Comparison of ENCODE assay signal across 8 cellular contexts in genomic region chr12:108690799-108691153, GRCh38. TPM values are rescaled to one million over a fixed set of nuclear protein-coding genes. Genes with fewer than 3 reads are reported as not detected.
DNase-seq lines count a peak whose midpoint lies in the region; ATAC-seq lines count a peak whose summit lies in the region.

No MANE protein-coding gene starts in this region.

- H2BK5ac ChIP-seq in mesendoderm (ENCODE audit: low read length) = no peak overlapping the region

- H3K36me3 Mint-ChIP-seq in stimulated activated naive CD8-positive, alpha-beta T cell treated with anti-CD3 and anti-CD28 coated beads, Interleukin-15, Interleukin-2, amounts not matched to agents 100 ng/mL and 50 ng/mL, for 24 hours (ENCODE audit: low read depth) = peaks cover 7% of the 10 kb centered on the region

- no peak overlapping the region for H3K23ac ChIP-seq in mesendoderm (ENCODE audit: low read length)

- H3K18ac ChIP-seq in mesendoderm (ENCODE audit: low read length) = peak overlapping the region; percentile 28

- no peaks in the 10 kb centered on the region for H3K9me3 ChIP-seq in aorta (ENCODE audit: control insufficient read depth, low read length)

- H2AK5ac ChIP-seq in mesendoderm (ENCODE audit: low read length) = no peak overlapping the region

- no peaks in the 10 kb centered on the region for H3K36me3 ChIP-seq in mesendoderm (ENCODE audit: control insufficient read depth, insufficient read depth, low read length)
- H3K36me3 ChIP-seq in aorta (ENCODE audit: control insufficient read depth in 1 of 2, insufficient read depth in 2 of 2, low read length in 1 of 2) = no peaks in the 10 kb centered on the region

- ATAC-seq in stimulated activated naive CD8-positive, alpha-beta T cell treated with anti-CD3 and anti-CD28 coated beads, Interleukin-15, Interleukin-2, amounts not matched to agents 100 U/mL and 50 U/mL, for 24 hours = no peak
- ATAC-seq in aorta (ENCODE audit: low FRiP score) (no peak), GM21528 (IDR thresholded peaks at IDR 0.05; ENCODE audit: low FRiP score, unreplicated experiment) (no peak), HG03045 (IDR thresholded peaks at IDR 0.05; ENCODE audit: unreplicated experiment) (no peak)

- no peak for DNase-seq in stimulated activated naive CD8-positive, alpha-beta T cell treated with anti-CD3 and anti-CD28 coated beads, Interleukin-15, Interleukin-2, amounts not matched to agents 100 U/mL and 50 U/mL, for 24 hours
- no peak for DNase-seq in mesendoderm
- DNase-seq in aorta = no peak
- no peak for DNase-seq in posterior cingulate gyrus

- peaks cover 5% of the 10 kb centered on the region for H3K9me3 Mint-ChIP-seq in stimulated activated naive CD8-positive, alpha-beta T cell treated with anti-CD3 and anti-CD28 coated beads, Interleukin-15, Interleukin-2, amounts not matched to agents 100 ng/mL and 50 ng/mL, for 24 hours

- no peak overlapping the region for H2BK15ac ChIP-seq in mesendoderm (replicated peaks; ENCODE audit: low read depth)

- peaks cover 16% of the 10 kb centered on the region for H3K79me1 ChIP-seq in mesendoderm (ENCODE audit: low read length)

- no peak overlapping the region for H2BK120ac ChIP-seq in mesendoderm (ENCODE audit: low read depth, low read length)

- H3K27ac Mint-ChIP-seq in stimulated activated naive CD8-positive, alpha-beta T cell treated with anti-CD3 and anti-CD28 coated beads, Interleukin-15, Interleukin-2, amounts not matched to agents 100 ng/mL and 50 ng/mL, for 24 hours = peak overlapping the region; percentile 99

- WGBS in mesendoderm (ENCODE audit: extremely low coverage, insufficient coverage, low lambda C conversion rate) = no CpG with 5 or more reads among the region's 2 CpGs
- WGBS in aorta, 2 donors = 5 to 15% methylated on average over 2 of the region's 2 CpGs

- H3K27ac ChIP-seq in angular gyrus (ENCODE audit: low read depth, low read length) (peak overlapping the region; percentile 98), mesendoderm (ENCODE audit: low read depth, low read length) (peak overlapping the region; percentile 42), aorta (ENCODE audit: low read depth in 1 of 2, low read length in 2 of 2) (peak overlapping the region; percentile 87 to 96)

- H3K4me3 Mint-ChIP-seq in stimulated activated naive CD8-positive, alpha-beta T cell treated with anti-CD3 and anti-CD28 coated beads, Interleukin-15, Interleukin-2, amounts not matched to agents 100 ng/mL and 50 ng/mL, for 24 hours = peak overlapping the region; percentile 73

- no peak overlapping the region for H3K4me2 ChIP-seq in mesendoderm (ENCODE audit: low read length)

- peaks cover 20% of the 10 kb centered on the region for H3K79me2 ChIP-seq in mesendoderm (ENCODE audit: control insufficient read depth, insufficient read depth, low read length)

- H3K4me1 ChIP-seq in mesendoderm (ENCODE audit: control insufficient read depth, low read depth, low read length) (peaks cover 12% of the 10 kb centered on the region), aorta (ENCODE audit: control insufficient read depth in 1 of 2, insufficient read depth in 2 of 2, low read length in 2 of 2) (peaks cover 5 to 10% of the 10 kb centered on the region in 2 donors)

- peaks cover 82% of the 10 kb centered on the region for H3K4me1 Mint-ChIP-seq in stimulated activated naive CD8-positive, alpha-beta T cell treated with anti-CD3 and anti-CD28 coated beads, Interleukin-15, Interleukin-2, amounts not matched to agents 100 ng/mL and 50 ng/mL, for 24 hours (ENCODE audit: low read depth)

- no peak overlapping the region for H3K4ac ChIP-seq in mesendoderm (ENCODE audit: low read depth, low read length)

- no peaks in the 10 kb centered on the region for H3K27me3 ChIP-seq in mesendoderm (ENCODE audit: insufficient read depth, low read length, poor library complexity)
- H3K27me3 ChIP-seq in aorta (ENCODE audit: control insufficient read depth in 1 of 2, insufficient read depth in 2 of 2, low read length in 1 of 2) = no peaks in the 10 kb centered on the region

- H3K56ac ChIP-seq in mesendoderm (ENCODE audit: low read length) = no peak overlapping the region

- H3K4me3 ChIP-seq in mesendoderm (ENCODE audit: low read length) = no peak overlapping the region
- no peak overlapping the region for H3K4me3 ChIP-seq in aorta (ENCODE audit: low read length in 2 of 2)

- H3K9ac ChIP-seq in mesendoderm (ENCODE audit: low read length) = no peak overlapping the region

- intact Hi-C loops in aorta (cut with DNase I) = loop anchor here (5.0 kb wide), 2 partner anchors 37 to 42 kb away; partner anchors contain the start of gene CORO1C (in 1 of the 2)
- intact Hi-C loops in posterior cingulate gyrus (cut with DNase I) = loop anchor here (1.0 kb wide), 1 partner anchor 40 kb away; no protein-coding TSS in a partner anchor

- H3K27me3 Mint-ChIP-seq in stimulated activated naive CD8-positive, alpha-beta T cell treated with anti-CD3 and anti-CD28 coated beads, Interleukin-15, Interleukin-2, amounts not matched to agents 100 ng/mL and 50 ng/mL, for 24 hours = no peaks in the 10 kb centered on the region

- no peak overlapping the region for H4K5ac ChIP-seq in mesendoderm (ENCODE audit: low read length)

- no peak overlapping the region for H4K8ac ChIP-seq in mesendoderm (ENCODE audit: low read depth, low read length)

RNA-seq across cellular contexts. Expression of gene CORO1C, which starts 40.5 kb away (rescaled TPM):
- polyA plus RNA-seq in mesendoderm (2013, experiment 1 of 2) = 122 TPM
- 119 TPM for polyA plus RNA-seq in mesendoderm (2013, experiment 2 of 2)
- 100 to 1,000 TPM; 207 to 387 TPM for total RNA-seq in aorta
- 100 to 1,000 TPM in 1 of 2 donors, 10 to 100 TPM in 1; 68.0 to 145 TPM for polyA plus RNA-seq in aorta

RNA-seq across cellular contexts. Expression of gene SELPLG, which starts 57.1 kb away (rescaled TPM):
- polyA plus RNA-seq in mesendoderm (2013, experiment 1 of 2) = 0.03 TPM
- 0.11 TPM for polyA plus RNA-seq in mesendoderm (2013, experiment 2 of 2)
- 10 to 100 TPM in 1 of 2 donors, 1 to 10 TPM in 1; 8.1 to 13.0 TPM for total RNA-seq in aorta
- 1 to 10 TPM in 1 of 2 donors, under 1 TPM in 1; 0.87 to 5.4 TPM for polyA plus RNA-seq in aorta

Comparison
In these comparisons a context has a peak if more than half of its experiments do, and no peak if none do; other contexts are left out.
1. H3K27ac ChIP-seq: peak in every context shown above with its lines; median percentile 98 in angular gyrus; 92 in aorta; 42 in mesendoderm.